Comparison of ENCODE assay signal across 20 cellular contexts in the genomic region with DNA sequence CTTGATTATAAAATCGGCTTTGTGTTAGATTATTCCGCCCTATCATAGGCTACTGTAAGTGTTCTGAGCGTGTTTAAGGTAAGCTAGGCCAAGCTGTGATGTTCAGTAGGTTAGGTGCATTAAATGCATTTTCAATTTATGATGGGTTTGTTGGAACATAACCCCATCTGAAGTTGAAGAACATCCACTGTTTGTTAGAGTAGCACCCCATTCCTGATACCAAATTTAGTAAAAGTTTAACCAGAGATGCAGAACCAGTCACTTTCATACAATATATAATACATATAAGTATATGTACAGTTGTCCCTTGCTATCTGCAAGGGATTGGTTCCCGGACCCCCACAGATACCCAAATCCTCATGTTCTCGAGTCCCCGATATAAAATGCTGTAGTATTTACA. TPM values are rescaled to one million over a fixed set of nuclear protein-coding genes. Genes with fewer than 3 reads are reported as not detected.
DNase-seq lines count a peak whose midpoint lies in the region; ATAC-seq lines count a peak whose summit lies in the region.
"Had no signal": no experiment of that assay in that cellular context is flagged by ENCODE, and none has a peak within 500 bp of the region (broad histone marks: within the 10 kb centered on the region; RNA-seq: fewer than 3 reads in every experiment).

No MANE protein-coding gene starts in this region.

- H3K27me3 Mint-ChIP-seq in activated CD4-positive, alpha-beta T cell treated with anti-CD3 and anti-CD28 coated beads, Interleukin-2, amount 10 ng/mL, durations not matched to agents 24 days and 14 days, result no peaks in the 10 kb centered on the region
- no peaks in the 10 kb centered on the region for H3K27me3 Mint-ChIP-seq in stimulated activated naive CD8-positive, alpha-beta T cell treated with anti-CD3 and anti-CD28 coated beads, Interleukin-15, Interleukin-2, amounts not matched to agents 100 ng/mL and 50 ng/mL, for 24 hours
- no peaks in the 10 kb centered on the region for H3K27me3 Mint-ChIP-seq in stimulated activated naive CD8-positive, alpha-beta T cell treated with anti-CD3 and anti-CD28 coated beads, Interleukin-15, amount 100 ng/mL, for 72 hours
- H3K27me3 Mint-ChIP-seq in activated T-helper 2 cell treated with anti-CD3 and anti-CD28 coated beads, Interferon-gamma antibody, Interleukin-2, Interleukin-4, amounts not matched to agents 10 μg/mL and 5 μg/mL and 100 μg/mL, durations not matched to agents 14 hours and 24 hours and 36 hours (ENCODE audit: low read depth), result no peaks in the 10 kb centered on the region

- intact Hi-C loops in activated CD4-positive, alpha-beta T cell treated with anti-CD3 and anti-CD28 coated beads, Interleukin-2, amount 10 ng/mL, durations not matched to agents 24 days and 14 days (cut with micrococcal nuclease), result loop anchor here (2.0 to 5.0 kb wide), 5 partner anchors 13 to 418 kb away; no protein-coding TSS in a partner anchor
- intact Hi-C loops in activated T-helper 2 cell treated with anti-CD3 and anti-CD28 coated beads, Interferon-gamma antibody, Interleukin-2, Interleukin-4, amounts not matched to agents 10 μg/mL and 5 μg/mL and 100 μg/mL, durations not matched to agents 14 hours and 24 hours and 36 hours (cut with micrococcal nuclease), result loop anchor here (5.0 kb wide), 1 partner anchor 188 kb away; no protein-coding TSS in a partner anchor
- intact Hi-C loops in Right ventricle myocardium inferior (cut with DNase I), result no loop called here

- peaks cover 15% of the 10 kb centered on the region for H3K9me3 Mint-ChIP-seq in activated CD4-positive, alpha-beta T cell treated with anti-CD3 and anti-CD28 coated beads, Interleukin-2, amount 10 ng/mL, durations not matched to agents 24 days and 14 days
- peaks cover 16% of the 10 kb centered on the region for H3K9me3 Mint-ChIP-seq in stimulated activated naive CD8-positive, alpha-beta T cell treated with anti-CD3 and anti-CD28 coated beads, Interleukin-15, Interleukin-2, amounts not matched to agents 100 ng/mL and 50 ng/mL, for 24 hours
- H3K9me3 Mint-ChIP-seq in stimulated activated naive CD8-positive, alpha-beta T cell treated with anti-CD3 and anti-CD28 coated beads, Interleukin-15, amount 100 ng/mL, for 72 hours, result peaks cover 4 to 5% of the 10 kb centered on the region in 2 donors
- H3K9me3 Mint-ChIP-seq in activated T-helper 2 cell treated with anti-CD3 and anti-CD28 coated beads, Interferon-gamma antibody, Interleukin-2, Interleukin-4, amounts not matched to agents 10 μg/mL and 5 μg/mL and 100 μg/mL, durations not matched to agents 14 hours and 24 hours and 36 hours, result peaks cover 16% of the 10 kb centered on the region
- H3K9me3 Mint-ChIP-seq: CD8-positive, alpha-beta T cell had no signal

- peaks cover 83% of the 10 kb centered on the region for H3K4me1 Mint-ChIP-seq in activated CD4-positive, alpha-beta T cell treated with anti-CD3 and anti-CD28 coated beads, Interleukin-2, amount 10 ng/mL, durations not matched to agents 24 days and 14 days
- peaks cover 69% of the 10 kb centered on the region for H3K4me1 Mint-ChIP-seq in stimulated activated naive CD8-positive, alpha-beta T cell treated with anti-CD3 and anti-CD28 coated beads, Interleukin-15, Interleukin-2, amounts not matched to agents 100 ng/mL and 50 ng/mL, for 24 hours (ENCODE audit: low read depth)
- H3K4me1 Mint-ChIP-seq in stimulated activated naive CD8-positive, alpha-beta T cell treated with anti-CD3 and anti-CD28 coated beads, Interleukin-15, amount 100 ng/mL, for 72 hours, result peaks cover 47% of the 10 kb centered on the region
- peaks cover 84% of the 10 kb centered on the region for H3K4me1 Mint-ChIP-seq in activated T-helper 2 cell treated with anti-CD3 and anti-CD28 coated beads, Interferon-gamma antibody, Interleukin-2, Interleukin-4, amounts not matched to agents 10 μg/mL and 5 μg/mL and 100 μg/mL, durations not matched to agents 14 hours and 24 hours and 36 hours (ENCODE audit: low read depth)

- ATAC-seq in stimulated activated naive CD8-positive, alpha-beta T cell treated with anti-CD3 and anti-CD28 coated beads, Interleukin-15, amount 100 ng/mL, for 72 hours, result no peak
- ATAC-seq in GM19023 (IDR thresholded peaks at IDR 0.05; ENCODE audit: unreplicated experiment) (no peak), Right ventricle myocardium inferior (no peak), HG02852 (IDR thresholded peaks at IDR 0.05; ENCODE audit: unreplicated experiment) (no peak)
- ATAC-seq: A549; CD8-positive, alpha-beta T cell; GM12878; GM23338 had no signal

- peaks cover 93% of the 10 kb centered on the region for H3K36me3 Mint-ChIP-seq in activated CD4-positive, alpha-beta T cell treated with anti-CD3 and anti-CD28 coated beads, Interleukin-2, amount 10 ng/mL, durations not matched to agents 24 days and 14 days (ENCODE audit: low read depth)
- H3K36me3 Mint-ChIP-seq in stimulated activated naive CD8-positive, alpha-beta T cell treated with anti-CD3 and anti-CD28 coated beads, Interleukin-15, Interleukin-2, amounts not matched to agents 100 ng/mL and 50 ng/mL, for 24 hours (ENCODE audit: low read depth), result peaks cover 80% of the 10 kb centered on the region
- no peaks in the 10 kb centered on the region for H3K36me3 Mint-ChIP-seq in activated T-helper 2 cell treated with anti-CD3 and anti-CD28 coated beads, Interferon-gamma antibody, Interleukin-2, Interleukin-4, amounts not matched to agents 10 μg/mL and 5 μg/mL and 100 μg/mL, durations not matched to agents 14 hours and 24 hours and 36 hours (ENCODE audit: low read depth)

- H3K27ac Mint-ChIP-seq in activated CD4-positive, alpha-beta T cell treated with anti-CD3 and anti-CD28 coated beads, Interleukin-2, amount 10 ng/mL, durations not matched to agents 24 days and 14 days, result peak overlapping the region; percentile 79
- no peak overlapping the region for H3K27ac Mint-ChIP-seq in stimulated activated naive CD8-positive, alpha-beta T cell treated with anti-CD3 and anti-CD28 coated beads, Interleukin-15, Interleukin-2, amounts not matched to agents 100 ng/mL and 50 ng/mL, for 24 hours
- H3K27ac Mint-ChIP-seq in stimulated activated naive CD8-positive, alpha-beta T cell treated with anti-CD3 and anti-CD28 coated beads, Interleukin-15, amount 100 ng/mL, for 72 hours, result no peak overlapping the region
- H3K27ac Mint-ChIP-seq in activated T-helper 2 cell treated with anti-CD3 and anti-CD28 coated beads, Interferon-gamma antibody, Interleukin-2, Interleukin-4, amounts not matched to agents 10 μg/mL and 5 μg/mL and 100 μg/mL, durations not matched to agents 14 hours and 24 hours and 36 hours, result peak overlapping the region; percentile 46
- H3K27ac Mint-ChIP-seq: GM23338, HFFc6 had no signal

- no peak for DNase-seq in activated CD4-positive, alpha-beta T cell treated with anti-CD3 and anti-CD28 coated beads, Interleukin-2, amount 10 ng/mL, durations not matched to agents 24 days and 14 days
- no peak for DNase-seq in activated CD4-positive, alpha-beta T cell treated with anti-CD3 and anti-CD28 coated beads, Interleukin-2, amount 50 U/mL, for 4 hours
- no peak for DNase-seq in stimulated activated naive CD8-positive, alpha-beta T cell treated with anti-CD3 and anti-CD28 coated beads, Interleukin-15, amount 100 ng/mL, for 72 hours
- DNase-seq in activated T-helper 2 cell treated with anti-CD3 and anti-CD28 coated beads, Interferon-gamma antibody, Interleukin-2, Interleukin-4, amounts not matched to agents 10 μg/mL and 5 μg/mL and 100 μg/mL, durations not matched to agents 14 hours and 24 hours and 36 hours (ENCODE audit: low spot score), result no peak
- DNase-seq in Right ventricle myocardium inferior (ENCODE audit: missing footprints), result no peak
- DNase-seq: AML-193; Calu3; CD8-positive, alpha-beta T cell; DMS79 treated with DMSO at 0.1 percent for 48 hours; EL; HCEC 1CT; HFFc6 had no signal

- no peak overlapping the region for H3K4me3 Mint-ChIP-seq in activated CD4-positive, alpha-beta T cell treated with anti-CD3 and anti-CD28 coated beads, Interleukin-2, amount 10 ng/mL, durations not matched to agents 24 days and 14 days
- peak overlapping the region; percentile 10 for H3K4me3 Mint-ChIP-seq in stimulated activated naive CD8-positive, alpha-beta T cell treated with anti-CD3 and anti-CD28 coated beads, Interleukin-15, Interleukin-2, amounts not matched to agents 100 ng/mL and 50 ng/mL, for 24 hours
- H3K4me3 Mint-ChIP-seq in stimulated activated naive CD8-positive, alpha-beta T cell treated with anti-CD3 and anti-CD28 coated beads, Interleukin-15, amount 100 ng/mL, for 72 hours, result no peak overlapping the region
- H3K4me3 Mint-ChIP-seq in activated T-helper 2 cell treated with anti-CD3 and anti-CD28 coated beads, Interferon-gamma antibody, Interleukin-2, Interleukin-4, amounts not matched to agents 10 μg/mL and 5 μg/mL and 100 μg/mL, durations not matched to agents 14 hours and 24 hours and 36 hours (ENCODE audit: low read depth), result no peak overlapping the region
- H3K4me3 Mint-ChIP-seq: GM23338, HFFc6 had no signal

RNA-seq across cellular contexts. Expression of a gene that starts 16.1 kb away (rescaled TPM):
- total RNA-seq in activated CD4-positive, alpha-beta T cell treated with anti-CD3 and anti-CD28 coated beads, Interleukin-2, amount 10 ng/mL, durations not matched to agents 24 days and 14 days, result 61.4 and 65.7 TPM in 2 replicates
- 86.0 and 87.4 TPM in 2 replicates for total RNA-seq in activated T-helper 2 cell treated with anti-CD3 and anti-CD28 coated beads, Interferon-gamma antibody, Interleukin-2, Interleukin-4, amounts not matched to agents 10 μg/mL and 5 μg/mL and 100 μg/mL, durations not matched to agents 14 hours and 24 hours and 36 hours
- not detected for total RNA-seq in Right ventricle myocardium inferior
- total RNA-seq: Calu3, G401, GM23338, HFFc6, HT-29 had no signal

RNA-seq across cellular contexts. Expression of a gene that starts 24.0 kb away (rescaled TPM):
- total RNA-seq in activated CD4-positive, alpha-beta T cell treated with anti-CD3 and anti-CD28 coated beads, Interleukin-2, amount 10 ng/mL, durations not matched to agents 24 days and 14 days, result 56.9 and 58.7 TPM in 2 replicates
- total RNA-seq in activated T-helper 2 cell treated with anti-CD3 and anti-CD28 coated beads, Interferon-gamma antibody, Interleukin-2, Interleukin-4, amounts not matched to agents 10 μg/mL and 5 μg/mL and 100 μg/mL, durations not matched to agents 14 hours and 24 hours and 36 hours, result 81.0 and 88.1 TPM in 2 replicates
- not detected for total RNA-seq in Right ventricle myocardium inferior
- total RNA-seq: G401, HFFc6 had no signal

RNA-seq across cellular contexts. Expression of a gene that starts 53.5 kb away (rescaled TPM):
- total RNA-seq in activated CD4-positive, alpha-beta T cell treated with anti-CD3 and anti-CD28 coated beads, Interleukin-2, amount 10 ng/mL, durations not matched to agents 24 days and 14 days, result not detected in 2 replicates
- total RNA-seq in activated T-helper 2 cell treated with anti-CD3 and anti-CD28 coated beads, Interferon-gamma antibody, Interleukin-2, Interleukin-4, amounts not matched to agents 10 μg/mL and 5 μg/mL and 100 μg/mL, durations not matched to agents 14 hours and 24 hours and 36 hours, result 0.48 and 0.51 TPM in 2 replicates
- not detected for total RNA-seq in Right ventricle myocardium inferior
- total RNA-seq: Calu3; CD8-positive, alpha-beta T cell; G401; GM12878; GM23338; HFFc6 had no signal

Comparison
In these comparisons a context has a peak if more than half of its experiments do, and no peak if none do; other contexts are left out.
1. H3K27ac Mint-ChIP-seq: peak in activated CD4-positive, alpha-beta T cell treated with anti-CD3 and anti-CD28 coated beads, Interleukin-2, amount 10 ng/mL, durations not matched to agents 24 days and 14 days (single experiment) and activated T-helper 2 cell treated with anti-CD3 and anti-CD28 coated beads, Interferon-gamma antibody, Interleukin-2, Interleukin-4, amounts not matched to agents 10 μg/mL and 5 μg/mL and 100 μg/mL, durations not matched to agents 14 hours and 24 hours and 36 hours (single experiment); none in stimulated activated naive CD8-positive, alpha-beta T cell treated with anti-CD3 and anti-CD28 coated beads, Interleukin-15, Interleukin-2, amounts not matched to agents 100 ng/mL and 50 ng/mL, for 24 hours (single experiment) and stimulated activated naive CD8-positive, alpha-beta T cell treated with anti-CD3 and anti-CD28 coated beads, Interleukin-15, amount 100 ng/mL, for 72 hours (0 of 2).
2. RNA of a gene that starts 16.1 kb away (total RNA-seq): 86.0 to 87.4 TPM in activated T-helper 2 cell treated with anti-CD3 and anti-CD28 coated beads, Interferon-gamma antibody, Interleukin-2, Interleukin-4, amounts not matched to agents 10 μg/mL and 5 μg/mL and 100 μg/mL, durations not matched to agents 14 hours and 24 hours and 36 hours and 61.4 to 65.7 TPM in activated CD4-positive, alpha-beta T cell treated with anti-CD3 and anti-CD28 coated beads, Interleukin-2, amount 10 ng/mL, durations not matched to agents 24 days and 14 days; not detected in Right ventricle myocardium inferior (single experiment); every median in the first group is over 10 times any median in the second.
3. RNA of a gene that starts 24.0 kb away (total RNA-seq): 81.0 to 88.1 TPM in activated T-helper 2 cell treated with anti-CD3 and anti-CD28 coated beads, Interferon-gamma antibody, Interleukin-2, Interleukin-4, amounts not matched to agents 10 μg/mL and 5 μg/mL and 100 μg/mL, durations not matched to agents 14 hours and 24 hours and 36 hours and 56.9 to 58.7 TPM in activated CD4-positive, alpha-beta T cell treated with anti-CD3 and anti-CD28 coated beads, Interleukin-2, amount 10 ng/mL, durations not matched to agents 24 days and 14 days; not detected in Right ventricle myocardium inferior (single experiment); every median in the first group is over 10 times any median in the second.